23 cellular contexts compared by ENCODE assay signal in genomic region chr9:135505406-135506187, GRCh38. TPM values are rescaled to one million over a fixed set of nuclear protein-coding genes. Genes with fewer than 3 reads are reported as not detected.
A peak's percentile ranks its signal among the peaks of the same experiment; 100 is the strongest.
DNase-seq lines count a peak whose midpoint lies in the region; ATAC-seq, FAIRE-seq and TF ChIP-seq lines count a peak whose summit lies in the region.
"Had no signal": no experiment of that assay in that cellular context is flagged by ENCODE, and none has a peak within 500 bp of the region (broad histone marks: within the 10 kb centered on the region; RNA-seq: fewer than 3 reads in every experiment).

No MANE protein-coding gene starts in this region.

- BruUV-seq in HepG2 (replicated peaks; lab: Mats Ljungman, UMichigan) = no TSS peak

- H3K27ac ChIP-seq in SK-N-SH (ENCODE audit: low read depth in 2 of 2, low read length in 1 of 2) (no peak overlapping the region), HepG2 (ENCODE audit: extremely low read length, insufficient read depth, low read length) (no peak overlapping the region)
- H3K27ac ChIP-seq: 22Rv1, heart right ventricle, left lung, SK-N-MC, thyroid gland had no signal

- H3K9me2 ChIP-seq in SK-N-SH = no peaks in the 10 kb centered on the region

- WGBS in SK-N-SH (ENCODE audit: low lambda C conversion rate) = 95% methylated on average over 11 of the region's 24 CpGs
- WGBS in HepG2 (ENCODE audit: low lambda C conversion rate) = 95% methylated on average over 16 of the region's 24 CpGs

- H3K9ac ChIP-seq in SK-N-SH (no peak overlapping the region), HepG2 (ENCODE audit: insufficient read depth, low read depth, low read length) (no peak overlapping the region)

- H3K4me1 ChIP-seq in SK-N-SH (ENCODE audit: control insufficient read depth in 1 of 2, insufficient read depth in 2 of 2, low read depth in 1 of 2, low read length in 1 of 2) = peaks cover 6 to 13% of the 10 kb centered on the region in 2 experiments; a peak in 3 of 4 replicates
- H3K4me1 ChIP-seq in HepG2 (ENCODE audit: insufficient read depth, low read length) = peaks cover 31% of the 10 kb centered on the region

- H3K4me1 Mint-ChIP-seq in stimulated activated effector memory CD8-positive, alpha-beta T cell treated with anti-CD3 and anti-CD28 coated beads, Interleukin-12 subunit alpha, Interleukin-12 subunit beta, amount 100 ng/mL, for 72 hours = peaks cover 33% of the 10 kb centered on the region
- H3K4me1 Mint-ChIP-seq: activated T-helper 17 cell treated with anti-CD3 and anti-CD28 coated beads, Interleukin-2, amount 50 U/mL, for 72 hours had no signal

- H3K9me3 ChIP-seq in SK-N-SH (no peaks in the 10 kb centered on the region), HepG2 (ENCODE audit: low read length) (no peaks in the 10 kb centered on the region)
- H3K9me3 ChIP-seq: thyroid gland had no signal

- ATAC-seq in SK-N-SH treated with all-trans-retinoic acid at 6 μM for 48 hours (no peak), HepG2 (no peak), HG02763 (IDR thresholded peaks at IDR 0.05; ENCODE audit: unreplicated experiment) (no peak), HG02588 (IDR thresholded peaks at IDR 0.05; ENCODE audit: unreplicated experiment) (no peak)
- no peak for ATAC-seq in stimulated activated effector memory CD8-positive, alpha-beta T cell treated with anti-CD3 and anti-CD28 coated beads, Interleukin-12 subunit alpha, Interleukin-12 subunit beta, amount 100 ng/mL, for 72 hours
- ATAC-seq: CD8-positive, alpha-beta T cell; left lung; stimulated activated naive CD8-positive, alpha-beta T cell treated with anti-CD3 and anti-CD28 coated beads, Interleukin-15, Interleukin-2, amounts not matched to agents 100 U/mL and 50 U/mL, for 24 hours had no signal

- H3K4me3 Mint-ChIP-seq in stimulated activated effector memory CD8-positive, alpha-beta T cell treated with anti-CD3 and anti-CD28 coated beads, Interleukin-12 subunit alpha, Interleukin-12 subunit beta, amount 100 ng/mL, for 72 hours = no peak overlapping the region
- H3K4me3 Mint-ChIP-seq: activated B cell treated with CpG ODN at 0.5 μM for 24 hours; activated naive CD8-positive, alpha-beta T cell treated with anti-CD3 and anti-CD28 coated beads for 36 hours; activated T-helper 17 cell treated with anti-CD3 and anti-CD28 coated beads, Interleukin-2, amount 50 U/mL, for 72 hours; CD8-positive, alpha-beta T cell; T-helper 2 cell treated with Interferon-gamma antibody and Interleukin-4, amounts not matched to agents 5 μg/mL and 100 μg/mL, for 36 hours had no signal

- H3K27ac Mint-ChIP-seq in stimulated activated effector memory CD8-positive, alpha-beta T cell treated with anti-CD3 and anti-CD28 coated beads, Interleukin-12 subunit alpha, Interleukin-12 subunit beta, amount 100 ng/mL, for 72 hours = peak overlapping the region; percentile 26
- H3K27ac Mint-ChIP-seq: activated B cell treated with CpG ODN at 0.5 μM for 24 hours; activated naive CD8-positive, alpha-beta T cell treated with anti-CD3 and anti-CD28 coated beads for 36 hours; activated T-helper 17 cell treated with anti-CD3 and anti-CD28 coated beads, Interleukin-2, amount 50 U/mL, for 72 hours; CD8-positive, alpha-beta T cell; T-helper 2 cell treated with Interferon-gamma antibody and Interleukin-4, amounts not matched to agents 5 μg/mL and 100 μg/mL, for 36 hours had no signal

- peaks cover 19% of the 10 kb centered on the region for H3K79me2 ChIP-seq in SK-N-SH (ENCODE audit: insufficient read depth)
- H3K79me2 ChIP-seq in HepG2 (ENCODE audit: insufficient read depth, low read length) = peaks cover 10% of the 10 kb centered on the region

- H3K4me3 ChIP-seq in SK-N-SH (ENCODE audit: low read depth in 2 of 2, low read length in 1 of 2) = no peak overlapping the region
- no peak overlapping the region for H3K4me3 ChIP-seq in HepG2 (replicated peaks in 1 of 3; ENCODE audit: insufficient read depth in 1 of 3, low read depth in 2 of 3, low read length in 3 of 3)
- H3K4me3 ChIP-seq: heart right ventricle, left lung, mucosa of descending colon, SK-N-MC, smooth muscle cell, thyroid gland had no signal

- H3K27me3 ChIP-seq in SK-N-SH (ENCODE audit: insufficient read depth) (no peaks in the 10 kb centered on the region), HepG2 (ENCODE audit: control insufficient read depth in 1 of 2, insufficient read depth in 2 of 2, low read length in 2 of 2) (peaks cover 2 to 12% of the 10 kb centered on the region in 2 experiments; a peak in 1 of 5 replicates)
- H3K27me3 ChIP-seq: heart right ventricle, left lung, thyroid gland had no signal

- in situ Hi-C loops in HepG2 (cut with HindIII; ENCODE audit: extremely low pct_ligation_motif_present, low pct_unique_long_range_greater_than_20kb) = no loop called here

- POLR2A ChIA-PET in SK-N-SH (lab: Yijun Ruan, JAX) (interaction anchor here (2.3 kb wide), 1 partner anchor 25 kb away, joined by 8 read pairs; no protein-coding TSS in a partner anchor), HepG2 (lab: Yijun Ruan, JAX) (interaction anchor here (0.6 to 1.3 kb wide), 2 partner anchors 25 to 1304 kb away, joined by 3 to 5 read pairs; no protein-coding TSS in a partner anchor)

- H3K4me2 ChIP-seq in SK-N-SH (no peak overlapping the region), HepG2 (ENCODE audit: low read depth, low read length) (0 out of 2 replicates have a peak overlapping the region, but pooled peaks have one; percentile 62)
- H3K4me2 ChIP-seq: smooth muscle cell had no signal

- CTCF ChIA-PET in SK-N-SH (lab: Yijun Ruan, JAX) = interaction anchor here (1.0 to 2.4 kb wide), 14 partner anchors 8 to 290 kb away, joined by 3 to 23 read pairs (median 5); partner anchors contain the start of gene KCNT1
- CTCF ChIA-PET in HepG2 (lab: Yijun Ruan, JAX; ENCODE audit: low intra/inter-chr PET ratio, low total read pairs) = no interaction called here

- no peak for TF ChIP-seq CTCF in SK-N-SH (IDR thresholded peaks at IDR 0.05)
- no peak for TF ChIP-seq CTCF in HepG2 (CRISPR knock-in tag; IDR thresholded peaks at IDR 0.05)

- TF ChIP-seq EP300 in SK-N-SH (IDR thresholded peaks at IDR 0.05; ENCODE audit: borderline replicate concordance in 1 of 2, low read depth in 1 of 2, low read length in 1 of 2) = no peak
- TF ChIP-seq EP300 in HepG2 (IDR thresholded peaks at IDR 0.05; ENCODE audit: low read depth in 2 of 2, low read length in 2 of 2) = no peak
- no peak for TF ChIP-seq EP300 in HepG2 (CRISPR knock-in tag; IDR thresholded peaks at IDR 0.05; ENCODE audit: borderline replicate concordance)

- H3K36me3 Mint-ChIP-seq in stimulated activated effector memory CD8-positive, alpha-beta T cell treated with anti-CD3 and anti-CD28 coated beads, Interleukin-12 subunit alpha, Interleukin-12 subunit beta, amount 100 ng/mL, for 72 hours = peaks cover 45% of the 10 kb centered on the region

- H3K36me3 ChIP-seq in SK-N-SH (replicated peaks in 1 of 2; ENCODE audit: control insufficient read depth in 1 of 2, insufficient read depth in 2 of 2, low read length in 1 of 2) = peaks cover 3 to 33% of the 10 kb centered on the region in 2 experiments
- peaks cover 13 to 26% of the 10 kb centered on the region in 2 experiments for H3K36me3 ChIP-seq in HepG2 (replicated peaks in 1 of 2; ENCODE audit: control insufficient read depth in 1 of 2, insufficient read depth in 2 of 2, low read length in 2 of 2)

- no peak for FAIRE-seq in HepG2 (lab: Jason Lieb, UNC)
- FAIRE-seq: G401.6 had no signal

- no peaks in the 10 kb centered on the region for H3F3A ChIP-seq in SK-N-SH (replicated peaks; ENCODE audit: insufficient read depth)

- DNase-seq in SK-N-SH (peak; percentile 16), HepG2 (ENCODE audit: low spot score) (no peak)
- no peak for DNase-seq in stimulated activated effector memory CD8-positive, alpha-beta T cell treated with anti-CD3 and anti-CD28 coated beads, Interleukin-12 subunit alpha, Interleukin-12 subunit beta, amount 100 ng/mL, for 72 hours (ENCODE audit: low spot score in 2 of 2)
- DNase-seq: KG1, NCI-H1694, NCI-H524 treated with DMSO at 0.1 percent for 48 hours had no signal

- intact Hi-C loops in HepG2 (cut with micrococcal nuclease; ENCODE audit: unreplicated experiment) = no loop called here

- H4K20me1 ChIP-seq in SK-N-SH (ENCODE audit: insufficient read depth) = peaks cover 22% of the 10 kb centered on the region
- H4K20me1 ChIP-seq in HepG2 (ENCODE audit: insufficient read depth, low read length) = peaks cover 16% of the 10 kb centered on the region

- TF ChIP-seq RAD21 in SK-N-SH (IDR thresholded peaks at IDR 0.05; ENCODE audit: low read length) (no peak), HepG2 (CRISPR knock-in tag; IDR thresholded peaks at IDR 0.05) (no peak)

- H3K9me3 Mint-ChIP-seq in stimulated activated effector memory CD8-positive, alpha-beta T cell treated with anti-CD3 and anti-CD28 coated beads, Interleukin-12 subunit alpha, Interleukin-12 subunit beta, amount 100 ng/mL, for 72 hours = peaks cover 8% of the 10 kb centered on the region

- no peak overlapping the region for H2AFZ ChIP-seq in SK-N-SH (ENCODE audit: low read depth)
- no peak overlapping the region for H2AFZ ChIP-seq in HepG2 (ENCODE audit: low read length)

- no peak for TF ChIP-seq POLR2A in HepG2 (IDR thresholded peaks at IDR 0.05; ENCODE audit: insufficient read depth in 1 of 2, low read depth in 2 of 2, low read length in 2 of 2)

RNA-seq across cellular contexts. Expression of gene MRPS2, which starts 5.1 kb away (rescaled TPM):
- polyA plus RNA-seq in SK-N-SH (2012; rRNA removed) = 113 and 116 TPM in 2 replicates
- polyA plus RNA-seq in SK-N-SH (2012; cell fraction: cytosol; rRNA removed) = 36.6 and 76.5 TPM in 2 replicates
- polyA plus RNA-seq in SK-N-SH (2012; cell fraction: nucleus; rRNA removed) = 59.4 and 94.1 TPM in 2 replicates
- total RNA-seq in HepG2 (2016; rRNA removed; fragmentation: Illumina TruSeq; extraction: Trizol) = 44.4 and 48.6 TPM in 2 replicates
- total RNA-seq in HepG2 (2016; cell fraction: cytosol; rRNA removed; fragmentation: Illumina TruSeq; extraction: Trizol; ENCODE audit: low read depth) = 19.9 and 20.2 TPM in 2 replicates
- 40.6 and 44.3 TPM in 2 replicates for total RNA-seq in HepG2 (2016; cell fraction: insoluble cytoplasmic fraction; rRNA removed; fragmentation: Illumina TruSeq; extraction: Trizol)
- total RNA-seq in HepG2 (2016; cell fraction: membrane; rRNA removed; fragmentation: Illumina TruSeq; extraction: Trizol) = 30.5 and 35.9 TPM in 2 replicates
- 22.9 and 23.3 TPM in 2 replicates for total RNA-seq in HepG2 (2016; cell fraction: nucleus; rRNA removed; fragmentation: Illumina TruSeq; extraction: Trizol)
- 86.7 and 98.3 TPM in 2 replicates for polyA plus RNA-seq in HepG2 (2011; rRNA removed)
- polyA plus RNA-seq in HepG2 (2011; cell fraction: cytosol; rRNA removed) = 166 and 225 TPM in 2 replicates
- polyA plus RNA-seq in HepG2 (2011; cell fraction: nucleus; rRNA removed) = 93.0 and 109 TPM in 2 replicates
- polyA plus RNA-seq in HepG2 (2012) = 38.2 and 39.9 TPM in 2 replicates
- polyA plus RNA-seq in HepG2 (2016; cell fraction: cytosol; fragmentation: Illumina TruSeq; extraction: Trizol; ENCODE audit: low read depth) = 37.0 and 38.5 TPM in 2 replicates
- polyA plus RNA-seq in HepG2 (2016; cell fraction: insoluble cytoplasmic fraction; fragmentation: Illumina TruSeq; extraction: Trizol; ENCODE audit: low read depth) = 94.0 and 109 TPM in 2 replicates
- 51.5 and 52.2 TPM in 2 replicates for polyA plus RNA-seq in HepG2 (2016; cell fraction: membrane; fragmentation: Illumina TruSeq; extraction: Trizol; ENCODE audit: low read depth)
- polyA plus RNA-seq in HepG2 (2016; cell fraction: nucleus; fragmentation: Illumina TruSeq; extraction: Trizol; ENCODE audit: insufficient read depth, low read depth) = 74.0 and 74.3 TPM in 2 replicates
- 204 and 352 TPM in 2 replicates for polyA minus RNA-seq in HepG2 (2011; rRNA and poly(A)+ RNA removed; ENCODE audit: low replicate concordance)
- polyA minus RNA-seq in HepG2 (2011; cell fraction: cytosol; rRNA and poly(A)+ RNA removed) = 57.7 TPM in 2 replicates
- polyA minus RNA-seq in HepG2 (2011; cell fraction: nucleus; rRNA and poly(A)+ RNA removed) = 16.6 and 19.0 TPM in 2 replicates

RNA-seq across cellular contexts. Expression of gene LCN1, which starts 15.6 kb away (rescaled TPM):
- not detected in 2 replicates for polyA plus RNA-seq in SK-N-SH (2012; rRNA removed)
- not detected in 2 replicates for polyA plus RNA-seq in SK-N-SH (2012; cell fraction: cytosol; rRNA removed)
- polyA plus RNA-seq in SK-N-SH (2012; cell fraction: nucleus; rRNA removed) = not detected in 2 replicates
- not detected in 2 replicates for total RNA-seq in HepG2 (2016; rRNA removed; fragmentation: Illumina TruSeq; extraction: Trizol)
- not detected in 2 replicates for total RNA-seq in HepG2 (2016; cell fraction: cytosol; rRNA removed; fragmentation: Illumina TruSeq; extraction: Trizol; ENCODE audit: low read depth)
- total RNA-seq in HepG2 (2016; cell fraction: insoluble cytoplasmic fraction; rRNA removed; fragmentation: Illumina TruSeq; extraction: Trizol) = not detected in 2 replicates
- not detected in 2 replicates for total RNA-seq in HepG2 (2016; cell fraction: membrane; rRNA removed; fragmentation: Illumina TruSeq; extraction: Trizol)
- total RNA-seq in HepG2 (2016; cell fraction: nucleus; rRNA removed; fragmentation: Illumina TruSeq; extraction: Trizol) = not detected in 2 replicates
- polyA plus RNA-seq in HepG2 (2011; rRNA removed) = not detected in 2 replicates
- polyA plus RNA-seq in HepG2 (2011; cell fraction: cytosol; rRNA removed) = 0.09 TPM in 1 of 2 replicates, not detected in the other
- not detected in 2 replicates for polyA plus RNA-seq in HepG2 (2011; cell fraction: nucleus; rRNA removed)
- polyA plus RNA-seq in HepG2 (2012) = not detected in 2 replicates
- not detected in 2 replicates for polyA plus RNA-seq in HepG2 (2016; cell fraction: cytosol; fragmentation: Illumina TruSeq; extraction: Trizol; ENCODE audit: low read depth)
- not detected in 2 replicates for polyA plus RNA-seq in HepG2 (2016; cell fraction: insoluble cytoplasmic fraction; fragmentation: Illumina TruSeq; extraction: Trizol; ENCODE audit: low read depth)
- polyA plus RNA-seq in HepG2 (2016; cell fraction: membrane; fragmentation: Illumina TruSeq; extraction: Trizol; ENCODE audit: low read depth) = not detected in 2 replicates
- polyA plus RNA-seq in HepG2 (2016; cell fraction: nucleus; fragmentation: Illumina TruSeq; extraction: Trizol; ENCODE audit: insufficient read depth, low read depth) = not detected in 2 replicates
- polyA minus RNA-seq in HepG2 (2011; rRNA and poly(A)+ RNA removed; ENCODE audit: low replicate concordance) = not detected in 2 replicates
- polyA minus RNA-seq in HepG2 (2011; cell fraction: cytosol; rRNA and poly(A)+ RNA removed) = not detected in 2 replicates
- polyA minus RNA-seq in HepG2 (2011; cell fraction: nucleus; rRNA and poly(A)+ RNA removed) = not detected in 2 replicates
- total RNA-seq: activated B cell treated with CpG ODN at 0.5 μM for 24 hours; activated naive CD8-positive, alpha-beta T cell treated with anti-CD3 and anti-CD28 coated beads for 36 hours; activated T-helper 17 cell treated with anti-CD3 and anti-CD28 coated beads, Interleukin-2, amount 50 U/mL, for 72 hours; CD8-positive, alpha-beta T cell; left lung; mucosa of descending colon; thyroid gland had no signal

RNA-seq across cellular contexts. Expression of gene PPP1R26, which starts 26.0 kb away (rescaled TPM):
- 18.6 and 20.1 TPM in 2 replicates for polyA plus RNA-seq in SK-N-SH (2012; rRNA removed)
- polyA plus RNA-seq in SK-N-SH (2012; cell fraction: cytosol; rRNA removed) = 11.6 and 16.6 TPM in 2 replicates
- polyA plus RNA-seq in SK-N-SH (2012; cell fraction: nucleus; rRNA removed) = 31.3 and 32.1 TPM in 2 replicates
- total RNA-seq in HepG2 (2016; rRNA removed; fragmentation: Illumina TruSeq; extraction: Trizol) = 7.1 and 11.6 TPM in 2 replicates
- 2.2 TPM in 2 replicates for total RNA-seq in HepG2 (2016; cell fraction: cytosol; rRNA removed; fragmentation: Illumina TruSeq; extraction: Trizol; ENCODE audit: low read depth)
- 5.6 and 11.2 TPM in 2 replicates for total RNA-seq in HepG2 (2016; cell fraction: insoluble cytoplasmic fraction; rRNA removed; fragmentation: Illumina TruSeq; extraction: Trizol)
- 3.7 and 4.4 TPM in 2 replicates for total RNA-seq in HepG2 (2016; cell fraction: membrane; rRNA removed; fragmentation: Illumina TruSeq; extraction: Trizol)
- total RNA-seq in HepG2 (2016; cell fraction: nucleus; rRNA removed; fragmentation: Illumina TruSeq; extraction: Trizol) = 11.3 and 13.5 TPM in 2 replicates
- 8.6 and 11.9 TPM in 2 replicates for polyA plus RNA-seq in HepG2 (2011; rRNA removed)
- 9.5 and 10.6 TPM in 2 replicates for polyA plus RNA-seq in HepG2 (2011; cell fraction: cytosol; rRNA removed)
- 33.5 and 35.4 TPM in 2 replicates for polyA plus RNA-seq in HepG2 (2011; cell fraction: nucleus; rRNA removed)
- polyA plus RNA-seq in HepG2 (2012) = 9.5 and 12.9 TPM in 2 replicates
- 1.8 and 2.4 TPM in 2 replicates for polyA plus RNA-seq in HepG2 (2016; cell fraction: cytosol; fragmentation: Illumina TruSeq; extraction: Trizol; ENCODE audit: low read depth)
- polyA plus RNA-seq in HepG2 (2016; cell fraction: insoluble cytoplasmic fraction; fragmentation: Illumina TruSeq; extraction: Trizol; ENCODE audit: low read depth) = 5.1 and 7.5 TPM in 2 replicates
- 3.0 and 3.1 TPM in 2 replicates for polyA plus RNA-seq in HepG2 (2016; cell fraction: membrane; fragmentation: Illumina TruSeq; extraction: Trizol; ENCODE audit: low read depth)
- 19.4 and 20.2 TPM in 2 replicates for polyA plus RNA-seq in HepG2 (2016; cell fraction: nucleus; fragmentation: Illumina TruSeq; extraction: Trizol; ENCODE audit: insufficient read depth, low read depth)
- polyA minus RNA-seq in HepG2 (2011; rRNA and poly(A)+ RNA removed; ENCODE audit: low replicate concordance) = 11.9 and 22.1 TPM in 2 replicates
- polyA minus RNA-seq in HepG2 (2011; cell fraction: cytosol; rRNA and poly(A)+ RNA removed) = 9.1 and 9.9 TPM in 2 replicates
- 9.7 and 9.9 TPM in 2 replicates for polyA minus RNA-seq in HepG2 (2011; cell fraction: nucleus; rRNA and poly(A)+ RNA removed)

RNA-seq across cellular contexts. Expression of gene OBP2A, which starts 40.3 kb away (rescaled TPM):
- polyA plus RNA-seq in SK-N-SH (2012; rRNA removed) = not detected in 2 replicates
- not detected in 2 replicates for polyA plus RNA-seq in SK-N-SH (2012; cell fraction: cytosol; rRNA removed)
- polyA plus RNA-seq in SK-N-SH (2012; cell fraction: nucleus; rRNA removed) = not detected in 2 replicates
- not detected in 2 replicates for total RNA-seq in HepG2 (2016; rRNA removed; fragmentation: Illumina TruSeq; extraction: Trizol)
- total RNA-seq in HepG2 (2016; cell fraction: cytosol; rRNA removed; fragmentation: Illumina TruSeq; extraction: Trizol; ENCODE audit: low read depth) = not detected in 2 replicates
- not detected in 2 replicates for total RNA-seq in HepG2 (2016; cell fraction: insoluble cytoplasmic fraction; rRNA removed; fragmentation: Illumina TruSeq; extraction: Trizol)
- total RNA-seq in HepG2 (2016; cell fraction: membrane; rRNA removed; fragmentation: Illumina TruSeq; extraction: Trizol) = not detected in 2 replicates
- not detected in 2 replicates for total RNA-seq in HepG2 (2016; cell fraction: nucleus; rRNA removed; fragmentation: Illumina TruSeq; extraction: Trizol)
- 0.20 and 0.32 TPM in 2 replicates for polyA plus RNA-seq in HepG2 (2011; rRNA removed)
- 0.34 and 0.50 TPM in 2 replicates for polyA plus RNA-seq in HepG2 (2011; cell fraction: cytosol; rRNA removed)
- 0.36 and 0.48 TPM in 2 replicates for polyA plus RNA-seq in HepG2 (2011; cell fraction: nucleus; rRNA removed)
- polyA plus RNA-seq in HepG2 (2012) = not detected in 2 replicates
- polyA plus RNA-seq in HepG2 (2016; cell fraction: cytosol; fragmentation: Illumina TruSeq; extraction: Trizol; ENCODE audit: low read depth) = not detected in 2 replicates
- not detected in 2 replicates for polyA plus RNA-seq in HepG2 (2016; cell fraction: insoluble cytoplasmic fraction; fragmentation: Illumina TruSeq; extraction: Trizol; ENCODE audit: low read depth)
- polyA plus RNA-seq in HepG2 (2016; cell fraction: membrane; fragmentation: Illumina TruSeq; extraction: Trizol; ENCODE audit: low read depth) = not detected in 2 replicates
- not detected in 2 replicates for polyA plus RNA-seq in HepG2 (2016; cell fraction: nucleus; fragmentation: Illumina TruSeq; extraction: Trizol; ENCODE audit: insufficient read depth, low read depth)
- polyA minus RNA-seq in HepG2 (2011; rRNA and poly(A)+ RNA removed; ENCODE audit: low replicate concordance) = not detected in 2 replicates
- polyA minus RNA-seq in HepG2 (2011; cell fraction: cytosol; rRNA and poly(A)+ RNA removed) = not detected in 2 replicates
- not detected in 2 replicates for polyA minus RNA-seq in HepG2 (2011; cell fraction: nucleus; rRNA and poly(A)+ RNA removed)
- total RNA-seq: activated B cell treated with CpG ODN at 0.5 μM for 24 hours; activated naive CD8-positive, alpha-beta T cell treated with anti-CD3 and anti-CD28 coated beads for 36 hours; activated T-helper 17 cell treated with anti-CD3 and anti-CD28 coated beads, Interleukin-2, amount 50 U/mL, for 72 hours; CD8-positive, alpha-beta T cell; heart right ventricle; left lung; mucosa of descending colon; smooth muscle cell; thyroid gland had no signal
- polyA plus RNA-seq: heart right ventricle had no signal

RNA-seq across cellular contexts. Expression of gene PAEP, which starts 56.0 kb away (rescaled TPM):
- 0.08 TPM in 1 of 2 replicates, not detected in the other for polyA plus RNA-seq in SK-N-SH (2012; rRNA removed)
- polyA plus RNA-seq in SK-N-SH (2012; cell fraction: cytosol; rRNA removed) = not detected in 2 replicates
- polyA plus RNA-seq in SK-N-SH (2012; cell fraction: nucleus; rRNA removed) = 0.06 TPM in 1 of 2 replicates, not detected in the other
- total RNA-seq in HepG2 (2016; rRNA removed; fragmentation: Illumina TruSeq; extraction: Trizol) = 0.38 and 0.75 TPM in 2 replicates
- 0.26 and 0.71 TPM in 2 replicates for total RNA-seq in HepG2 (2016; cell fraction: cytosol; rRNA removed; fragmentation: Illumina TruSeq; extraction: Trizol; ENCODE audit: low read depth)
- total RNA-seq in HepG2 (2016; cell fraction: insoluble cytoplasmic fraction; rRNA removed; fragmentation: Illumina TruSeq; extraction: Trizol) = 0.19 and 0.28 TPM in 2 replicates
- total RNA-seq in HepG2 (2016; cell fraction: membrane; rRNA removed; fragmentation: Illumina TruSeq; extraction: Trizol) = 0.28 and 0.71 TPM in 2 replicates
- total RNA-seq in HepG2 (2016; cell fraction: nucleus; rRNA removed; fragmentation: Illumina TruSeq; extraction: Trizol) = 0.66 TPM in 1 of 2 replicates, not detected in the other
- polyA plus RNA-seq in HepG2 (2011; rRNA removed) = 10.8 and 24.4 TPM in 2 replicates
- polyA plus RNA-seq in HepG2 (2011; cell fraction: cytosol; rRNA removed) = 9.3 and 14.4 TPM in 2 replicates
- 21.2 and 32.7 TPM in 2 replicates for polyA plus RNA-seq in HepG2 (2011; cell fraction: nucleus; rRNA removed)
- polyA plus RNA-seq in HepG2 (2012) = 0.90 and 4.1 TPM in 2 replicates
- 1.0 TPM in 2 replicates for polyA plus RNA-seq in HepG2 (2016; cell fraction: cytosol; fragmentation: Illumina TruSeq; extraction: Trizol; ENCODE audit: low read depth)
- 0.48 and 0.64 TPM in 2 replicates for polyA plus RNA-seq in HepG2 (2016; cell fraction: insoluble cytoplasmic fraction; fragmentation: Illumina TruSeq; extraction: Trizol; ENCODE audit: low read depth)
- 0.70 and 0.90 TPM in 2 replicates for polyA plus RNA-seq in HepG2 (2016; cell fraction: membrane; fragmentation: Illumina TruSeq; extraction: Trizol; ENCODE audit: low read depth)
- polyA plus RNA-seq in HepG2 (2016; cell fraction: nucleus; fragmentation: Illumina TruSeq; extraction: Trizol; ENCODE audit: insufficient read depth, low read depth) = 1.0 and 1.6 TPM in 2 replicates
- polyA minus RNA-seq in HepG2 (2011; rRNA and poly(A)+ RNA removed; ENCODE audit: low replicate concordance) = 4.8 TPM in 1 of 2 replicates, not detected in the other
- 4.5 TPM in 1 of 2 replicates, not detected in the other for polyA minus RNA-seq in HepG2 (2011; cell fraction: cytosol; rRNA and poly(A)+ RNA removed)
- polyA minus RNA-seq in HepG2 (2011; cell fraction: nucleus; rRNA and poly(A)+ RNA removed) = 2.2 and 4.2 TPM in 2 replicates
- total RNA-seq: activated B cell treated with CpG ODN at 0.5 μM for 24 hours; activated naive CD8-positive, alpha-beta T cell treated with anti-CD3 and anti-CD28 coated beads for 36 hours; activated T-helper 17 cell treated with anti-CD3 and anti-CD28 coated beads, Interleukin-2, amount 50 U/mL, for 72 hours; CD8-positive, alpha-beta T cell; heart right ventricle; left lung; mucosa of descending colon; thyroid gland had no signal
- polyA plus RNA-seq: heart right ventricle, smooth muscle cell had no signal
